ENCODE assay signal across 10 cellular contexts in the genomic region with DNA sequence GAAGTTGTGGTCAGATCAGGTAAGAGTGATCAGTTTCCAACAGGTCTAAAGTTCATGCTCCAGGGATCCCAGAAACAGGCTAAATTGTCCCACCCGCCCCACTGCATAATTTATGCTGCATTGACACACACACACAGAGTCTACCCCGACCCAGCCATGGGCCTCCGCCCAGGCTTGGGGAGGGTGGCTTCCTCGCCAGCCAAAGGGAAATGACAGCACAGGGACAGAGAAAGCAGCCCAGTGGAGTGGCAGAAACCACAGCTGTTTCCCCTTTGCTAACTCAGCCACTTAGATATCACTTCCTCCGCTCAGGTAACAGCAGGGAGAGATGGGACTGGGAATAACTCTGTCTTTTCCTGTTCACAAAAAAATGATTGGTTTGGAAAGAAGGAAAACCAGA. TPM values are rescaled to one million over a fixed set of nuclear protein-coding genes. Genes with fewer than 3 reads are reported as not detected.
DNase-seq lines count a peak whose midpoint lies in the region; ATAC-seq and TF ChIP-seq lines count a peak whose summit lies in the region.
"Had no signal": no experiment of that assay in that cellular context is flagged by ENCODE, and none has a peak within 500 bp of the region (broad histone marks: within the 10 kb centered on the region; RNA-seq: fewer than 3 reads in every experiment).

No MANE protein-coding gene starts in this region.

- intact Hi-C loops in PC-9 (cut with micrococcal nuclease; ENCODE audit: unreplicated experiment), result no loop called here

- H3K27ac ChIP-seq in gastroesophageal sphincter (peak overlapping the region in 1 of 4 donors; percentile 17), PC-9 (no peak overlapping the region)

- TF ChIP-seq CTCF in gastroesophageal sphincter (IDR thresholded peaks at IDR 0.05) (no peak), PC-9 (conservative IDR thresholded peaks at IDR 0.05) (no peak)

- no peak overlapping the region for H3K4me2 ChIP-seq in PC-9

- CTCF ChIA-PET in PC-9 (lab: Charles Lee), result no interaction called here

- H3K4me3 ChIP-seq in gastroesophageal sphincter, result no peak overlapping the region
- no peak overlapping the region for H3K4me3 ChIP-seq in PC-9
- H3K4me3 ChIP-seq: adrenal gland had no signal

- no peaks in the 10 kb centered on the region for H3K9me2 ChIP-seq in PC-9 (ENCODE audit: insufficient read depth)

- H3K4me1 ChIP-seq in gastroesophageal sphincter (peaks cover 7 to 63% (median 22%) of the 10 kb centered on the region in 3 donors), PC-9 (replicated peaks; ENCODE audit: insufficient read depth) (no peaks in the 10 kb centered on the region)

- WGBS in gastroesophageal sphincter (ENCODE audit: low coverage in 1 of 2), 2 donors, result 48% methylated on average over 2 of the region's 5 CpGs; no CpG with 5 or more reads in 1 of the 2 donors

- peak; percentile 85 for ATAC-seq in GM21825 (IDR thresholded peaks at IDR 0.05; ENCODE audit: unreplicated experiment)
- ATAC-seq in esophagus mucosa, result peak; percentile 24
- no peak for ATAC-seq in HG03565 (IDR thresholded peaks at IDR 0.05; ENCODE audit: unreplicated experiment)
- ATAC-seq in gastroesophageal sphincter, result no peak

- H3K36me3 Mint-ChIP-seq in T-helper 1 cell treated with Interleukin-12 subunit alpha and Interleukin-12 subunit beta and Interleukin-4 antibody, amounts not matched to agents 30 μg/mL and 1 μg/mL, for 36 hours (ENCODE audit: low read depth), result no peaks in the 10 kb centered on the region

- H3K27ac Mint-ChIP-seq in T-helper 1 cell treated with Interleukin-12 subunit alpha and Interleukin-12 subunit beta and Interleukin-4 antibody, amounts not matched to agents 30 μg/mL and 1 μg/mL, for 36 hours, result peak overlapping the region; percentile 74

- H3K9me3 ChIP-seq in gastroesophageal sphincter, result no peaks in the 10 kb centered on the region
- H3K9me3 ChIP-seq in PC-9 (ENCODE audit: insufficient read depth, low read depth), result no peaks in the 10 kb centered on the region
- H3K9me3 ChIP-seq: adrenal gland had no signal

- peaks cover 27% of the 10 kb centered on the region for H3K27me3 Mint-ChIP-seq in T-helper 1 cell treated with Interleukin-12 subunit alpha and Interleukin-12 subunit beta and Interleukin-4 antibody, amounts not matched to agents 30 μg/mL and 1 μg/mL, for 36 hours (ENCODE audit: low read depth)

- TF ChIP-seq POLR2A in gastroesophageal sphincter (IDR thresholded peaks at IDR 0.05), result no peak

- H3K36me3 ChIP-seq in gastroesophageal sphincter (no peaks in the 10 kb centered on the region), PC-9 (ENCODE audit: low read depth) (no peaks in the 10 kb centered on the region)
- H3K36me3 ChIP-seq: adrenal gland had no signal

- DNase-seq in stimulated activated CD8-positive, alpha-beta memory T cell treated with anti-CD3 and anti-CD28 coated beads, Interleukin-12 subunit alpha, Interleukin-12 subunit beta, amount 100 ng/mL, for 1 hour (ENCODE audit: low read depth), result peak; percentile 6
- DNase-seq in PC-9, result no peak
- no peak for DNase-seq in DMS79 treated with DMSO at 0.1 percent for 48 hours (lab: John Stamatoyannopoulos, UW)
- DNase-seq: NCI-H2029 had no signal

- BruUV-seq in PC-9 (replicated peaks; lab: Mats Ljungman, UMichigan), result no TSS peak

- H3K9me3 Mint-ChIP-seq in T-helper 1 cell treated with Interleukin-12 subunit alpha and Interleukin-12 subunit beta and Interleukin-4 antibody, amounts not matched to agents 30 μg/mL and 1 μg/mL, for 36 hours, result no peaks in the 10 kb centered on the region

- H3K27me3 ChIP-seq in gastroesophageal sphincter (no peaks in the 10 kb centered on the region), PC-9 (ENCODE audit: insufficient read depth, low read depth) (no peaks in the 10 kb centered on the region)
- H3K27me3 ChIP-seq: adrenal gland had no signal

- peak overlapping the region; percentile 60 for H3K4me3 Mint-ChIP-seq in T-helper 1 cell treated with Interleukin-12 subunit alpha and Interleukin-12 subunit beta and Interleukin-4 antibody, amounts not matched to agents 30 μg/mL and 1 μg/mL, for 36 hours

- H3K4me1 Mint-ChIP-seq in T-helper 1 cell treated with Interleukin-12 subunit alpha and Interleukin-12 subunit beta and Interleukin-4 antibody, amounts not matched to agents 30 μg/mL and 1 μg/mL, for 36 hours (ENCODE audit: low read depth), result peaks cover 25% of the 10 kb centered on the region

- no peak for TF ChIP-seq EP300 in gastroesophageal sphincter (IDR thresholded peaks at IDR 0.05)

- no peaks in the 10 kb centered on the region for H4K20me1 ChIP-seq in PC-9 (ENCODE audit: insufficient read depth)

- H2AFZ ChIP-seq in PC-9, result no peak overlapping the region

- H3F3A ChIP-seq in PC-9 (ENCODE audit: insufficient read depth, low read depth), result no peaks in the 10 kb centered on the region

- POLR2A ChIA-PET in PC-9 (lab: Charles Lee; ENCODE audit: unreplicated experiment), result no interaction called here

- no peaks in the 10 kb centered on the region for H3K79me2 ChIP-seq in PC-9 (ENCODE audit: low read depth)

RNA-seq across cellular contexts. Expression of gene SH3PXD2A, which starts 9.4 kb away (rescaled TPM):
- total RNA-seq in esophagus mucosa (34.0 TPM), gastroesophageal sphincter (10 to 100 TPM; 31.2 to 65.2 (median 39.5) TPM), PC-9 (2021) (12.5 and 14.0 TPM in 2 replicates)

Comparison
In these comparisons a context has a peak if more than half of its experiments do, and no peak if none do; other contexts are left out.
1. ATAC-seq: peak in GM21825 (single experiment) and esophagus mucosa (single experiment); none in HG03565 (single experiment) and gastroesophageal sphincter (single experiment).